ENCODE assay signal across 8 cellular contexts in genomic region chr5:122076669-122077450, GRCh38. TPM values are rescaled to one million over a fixed set of nuclear protein-coding genes. Genes with fewer than 3 reads are reported as not detected.
DNase-seq lines count a peak whose midpoint lies in the region; ATAC-seq and TF ChIP-seq lines count a peak whose summit lies in the region.

No MANE protein-coding gene starts in this region.

- H3K4me1 Mint-ChIP-seq in activated naive CD8-positive, alpha-beta T cell treated with anti-CD3 and anti-CD28 coated beads, Interleukin-2, amount 10 ng/mL, durations not matched to agents 7 days and 5 days, result peaks cover 14% of the 10 kb centered on the region

- no peaks in the 10 kb centered on the region for H3K9me3 Mint-ChIP-seq in activated naive CD8-positive, alpha-beta T cell treated with anti-CD3 and anti-CD28 coated beads, Interleukin-2, amount 10 ng/mL, durations not matched to agents 7 days and 5 days

- peak overlapping the region; percentile 84 for H3K4me3 Mint-ChIP-seq in activated naive CD8-positive, alpha-beta T cell treated with anti-CD3 and anti-CD28 coated beads, Interleukin-2, amount 10 ng/mL, durations not matched to agents 7 days and 5 days

- peak; percentile 57 for DNase-seq in activated T-cell treated with anti-CD3 and anti-CD28 coated beads for 48 hours (ENCODE audit: low read depth)
- no peak for DNase-seq in activated T-cell treated with anti-CD3 and anti-CD28 coated beads for 4 hours
- DNase-seq in NCI-H774 (lab: John Stamatoyannopoulos, UW), result peak; percentile 60
- peak; percentile 64 for DNase-seq in activated naive CD8-positive, alpha-beta T cell treated with anti-CD3 and anti-CD28 coated beads, Interleukin-2, amount 10 ng/mL, durations not matched to agents 7 days and 5 days
- DNase-seq in cardiac septum (ENCODE audit: low spot score), result peak; percentile 83
- peak; percentile 80 for DNase-seq in omental fat pad (ENCODE audit: low spot score)

- peaks cover 52% of the 10 kb centered on the region for H3K27me3 Mint-ChIP-seq in activated naive CD8-positive, alpha-beta T cell treated with anti-CD3 and anti-CD28 coated beads, Interleukin-2, amount 10 ng/mL, durations not matched to agents 7 days and 5 days

- POLR2A ChIA-PET in activated naive CD8-positive, alpha-beta T cell treated with anti-CD3 and anti-CD28 coated beads, Interleukin-2, amount 10 ng/mL, durations not matched to agents 7 days and 5 days (lab: Charles Lee), result interaction anchor here (1.0 kb wide), 1 partner anchor 114 kb away, joined by 3 read pairs; no protein-coding TSS in a partner anchor

- intact Hi-C loops in cardiac septum (cut with DNase I), result loop anchor here (5.0 kb wide), 1 partner anchor 115 kb away; the partner anchor contains the start of gene SRFBP1

- TF ChIP-seq CTCF in omental fat pad (IDR thresholded peaks at IDR 0.05), result no peak

- no peaks in the 10 kb centered on the region for H3K36me3 Mint-ChIP-seq in activated naive CD8-positive, alpha-beta T cell treated with anti-CD3 and anti-CD28 coated beads, Interleukin-2, amount 10 ng/mL, durations not matched to agents 7 days and 5 days

- peak; percentile 49 for ATAC-seq in HG03103 (IDR thresholded peaks at IDR 0.05; ENCODE audit: low read depth, unreplicated experiment)
- ATAC-seq in activated naive CD8-positive, alpha-beta T cell treated with anti-CD3 and anti-CD28 coated beads, Interleukin-2, amount 10 ng/mL, durations not matched to agents 7 days and 5 days (ENCODE audit: low read depth), result peak; percentile 70
- peak; percentile 84 for ATAC-seq in omental fat pad (ENCODE audit: low FRiP score)
- no peak for ATAC-seq in HG02763 (IDR thresholded peaks at IDR 0.05; ENCODE audit: unreplicated experiment)

- no peak overlapping the region for H3K27ac Mint-ChIP-seq in activated naive CD8-positive, alpha-beta T cell treated with anti-CD3 and anti-CD28 coated beads, Interleukin-2, amount 10 ng/mL, durations not matched to agents 7 days and 5 days

RNA-seq across cellular contexts. Expression of gene LOX, which starts 1.2 kb away (rescaled TPM):
- not detected for total RNA-seq in activated naive CD8-positive, alpha-beta T cell treated with anti-CD3 and anti-CD28 coated beads, Interleukin-2, amount 10 ng/mL, durations not matched to agents 7 days and 5 days
- 6.8 TPM for total RNA-seq in cardiac septum
- 10 to 100 TPM; 29.3 to 76.5 (median 33.2) TPM for total RNA-seq in omental fat pad

RNA-seq across cellular contexts. Expression of gene ZNF474, which starts 52.5 kb away (rescaled TPM):
- under 1 TPM in 1 of 2 experiments, not detected in 1; 0.30 TPM for total RNA-seq in activated naive CD8-positive, alpha-beta T cell treated with anti-CD3 and anti-CD28 coated beads, Interleukin-2, amount 10 ng/mL, durations not matched to agents 7 days and 5 days
- total RNA-seq in cardiac septum, result not detected
- 1 to 10 TPM in 1 of 4 donors, under 1 TPM in 1, not detected in 2; 0.24 to 2.1 TPM for total RNA-seq in omental fat pad
